1 cellular context compared by ENCODE assay signal in the genomic region with DNA sequence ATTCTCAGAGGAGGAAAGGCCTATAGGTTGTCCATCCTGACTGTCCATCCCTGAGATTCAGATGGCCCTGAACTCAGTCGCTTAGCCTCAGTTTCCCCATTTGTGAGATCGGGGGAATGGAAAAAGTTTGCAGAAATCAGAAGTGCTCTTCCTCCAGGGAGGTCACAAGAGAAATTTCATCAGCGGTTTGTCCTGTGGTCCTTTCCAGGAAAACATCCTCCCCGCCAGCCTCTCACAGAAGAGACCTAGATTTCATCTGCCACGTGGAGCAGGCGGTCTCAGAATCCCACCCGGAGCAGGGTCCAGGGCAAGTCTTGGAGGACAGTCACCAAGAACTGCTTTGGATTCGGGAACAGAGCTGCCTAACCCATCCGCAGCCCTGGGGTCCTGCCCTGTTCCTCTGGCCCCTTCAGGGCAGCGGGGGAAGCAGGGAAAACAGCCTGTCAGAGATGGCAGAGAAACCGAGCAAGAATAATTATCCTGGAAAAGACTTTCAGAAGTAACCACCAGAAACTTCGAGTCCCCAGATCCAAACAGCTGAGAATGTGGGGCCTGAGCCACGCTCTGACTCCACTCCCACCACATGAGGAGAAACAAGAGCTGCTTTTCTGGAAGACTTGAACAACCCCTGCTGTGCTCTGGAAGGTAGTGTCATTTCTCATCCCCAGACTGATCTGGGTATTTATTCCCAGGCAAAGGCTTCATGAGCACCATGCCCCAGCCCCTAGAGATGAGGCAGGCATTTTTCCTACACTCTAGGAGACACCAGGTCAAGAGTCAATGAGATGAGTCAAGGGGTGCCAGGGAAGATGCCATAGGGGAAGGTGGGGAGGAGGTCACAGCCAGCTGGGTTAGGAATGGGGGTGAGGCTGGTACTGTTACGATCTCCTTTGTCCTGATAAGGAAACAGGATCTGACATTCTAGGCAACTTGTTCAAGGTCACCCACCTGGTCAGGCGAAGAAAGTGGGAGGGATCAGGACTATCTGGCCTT.
TF ChIP-seq lines count a peak whose summit lies in the region.

No MANE protein-coding gene starts in this region.

TF ChIP-seq in HEK293T, 16 proteins besides CTCF, POLR2A, EP300 and RAD21 (continued from another document):
- TF ChIP-seq SUZ12 (IDR thresholded peaks at IDR 0.05), result no peak
- no peak for TF ChIP-seq FOXM1 (IDR thresholded peaks at IDR 0.05; ENCODE audit: borderline replicate concordance)
- TF ChIP-seq, protein P1, sequence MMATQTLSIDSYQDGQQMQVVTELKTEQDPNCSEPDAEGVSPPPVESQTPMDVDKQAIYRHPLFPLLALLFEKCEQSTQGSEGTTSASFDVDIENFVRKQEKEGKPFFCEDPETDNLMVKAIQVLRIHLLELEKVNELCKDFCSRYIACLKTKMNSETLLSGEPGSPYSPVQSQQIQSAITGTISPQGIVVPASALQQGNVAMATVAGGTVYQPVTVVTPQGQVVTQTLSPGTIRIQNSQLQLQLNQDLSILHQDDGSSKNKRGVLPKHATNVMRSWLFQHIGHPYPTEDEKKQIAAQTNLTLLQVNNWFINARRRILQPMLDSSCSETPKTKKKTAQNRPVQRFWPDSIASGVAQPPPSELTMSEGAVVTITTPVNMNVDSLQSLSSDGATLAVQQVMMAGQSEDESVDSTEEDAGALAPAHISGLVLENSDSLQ (IDR thresholded peaks at IDR 0.05), result no peak
